In genomic region chr18:68735498-68736343, GRCh38 we compare ENCODE assay signal across 8 cellular contexts. TPM values are rescaled to one million over a fixed set of nuclear protein-coding genes. Genes with fewer than 3 reads are reported as not detected.
A peak's percentile ranks its signal among the peaks of the same experiment; 100 is the strongest.
DNase-seq lines count a peak whose midpoint lies in the region; ATAC-seq and TF ChIP-seq lines count a peak whose summit lies in the region.

No MANE protein-coding gene starts in this region.

- no peaks in the 10 kb centered on the region for H4K20me1 ChIP-seq in smooth muscle cell (ENCODE audit: low read depth)

- peak; percentile 89 for TF ChIP-seq CTCF in VCaP (conservative IDR thresholded peaks at IDR 0.05)
- peak; percentile 31 to 73 (median 66) for TF ChIP-seq CTCF in heart left ventricle (IDR thresholded peaks at IDR 0.05)
- peak; percentile 85 for TF ChIP-seq CTCF in smooth muscle cell (IDR thresholded peaks at IDR 0.05; ENCODE audit: borderline replicate concordance, insufficient read depth, poor library complexity, severe bottlenecking)

- H3K27me3 ChIP-seq in heart left ventricle (no peaks in the 10 kb centered on the region), smooth muscle cell (ENCODE audit: low read depth) (no peaks in the 10 kb centered on the region)

- no peaks in the 10 kb centered on the region for H3F3A ChIP-seq in smooth muscle cell (ENCODE audit: low read depth)

- H3K36me3 ChIP-seq in heart left ventricle (no peaks in the 10 kb centered on the region), smooth muscle cell (ENCODE audit: low read depth) (no peaks in the 10 kb centered on the region)

- DNase-seq in AG08396 (ENCODE audit: low spot score) (peak; percentile 49), NCI-H1092 treated with DMSO at 0.1 percent for 48 hours (lab: John Stamatoyannopoulos, UW) (peak; percentile 62), heart left ventricle (no peak), smooth muscle cell (lab: John Stamatoyannopoulos, UW; ENCODE audit: unreplicated experiment) (no peak), KG1 (lab: John Stamatoyannopoulos, UW) (no peak)

- no peak overlapping the region for H3K4me3 ChIP-seq in heart left ventricle
- H3K4me3 ChIP-seq in smooth muscle cell = no peak overlapping the region

- ATAC-seq in GM18499 (IDR thresholded peaks at IDR 0.05; ENCODE audit: insufficient read depth, unreplicated experiment) (peak; percentile 69), HG02763 (IDR thresholded peaks at IDR 0.05; ENCODE audit: unreplicated experiment) (peak; percentile 81), heart left ventricle (peak in 2 of 4 donors; percentile 53 to 60)

- intact Hi-C loops in heart left ventricle (cut with DNase I) = loop anchor here in 2 of 10 donors (5.0 to 10.0 kb wide), 2 partner anchors 1518 to 1521 kb away; no protein-coding TSS in a partner anchor

- TF ChIP-seq POLR2A in heart left ventricle (IDR thresholded peaks at IDR 0.05) = no peak

- WGBS in heart left ventricle, 4 donors = 32 to 42% (median 37%) methylated on average over 3 of the region's 3 CpGs
- WGBS in smooth muscle cell (ENCODE audit: low lambda C conversion rate) = 48% methylated on average over 3 of the region's 3 CpGs

- H3K4me2 ChIP-seq in smooth muscle cell = peak overlapping the region; percentile 13

- H3K4me1 ChIP-seq in heart left ventricle (peaks cover 0 to 6% (median 0%) of the 10 kb centered on the region in 12 donors), smooth muscle cell (ENCODE audit: low read depth) (peaks cover 4% of the 10 kb centered on the region)

- H3K27ac ChIP-seq in VCaP (no peak overlapping the region), heart left ventricle (no peak overlapping the region), smooth muscle cell (ENCODE audit: low read depth) (no peak overlapping the region)

- no peak overlapping the region for H2AFZ ChIP-seq in smooth muscle cell (ENCODE audit: low read depth)

- H3K9me3 ChIP-seq in heart left ventricle = no peaks in the 10 kb centered on the region
- H3K9me3 ChIP-seq in smooth muscle cell (replicated peaks; ENCODE audit: low read depth) = no peaks in the 10 kb centered on the region

- no peak overlapping the region for H3K9ac ChIP-seq in smooth muscle cell (ENCODE audit: low read depth)

- no peaks in the 10 kb centered on the region for H3K79me2 ChIP-seq in smooth muscle cell (ENCODE audit: low read depth)

RNA-seq across cellular contexts. Expression of gene TMX3, which starts 20.8 kb away (rescaled TPM):
- total RNA-seq in heart left ventricle (10 to 100 TPM; 20.0 to 39.0 (median 31.7) TPM), smooth muscle cell (55.5 and 71.2 TPM in 2 replicates)
- polyA plus RNA-seq in heart left ventricle (10 to 100 TPM; 13.0 to 25.3 TPM), smooth muscle cell (23.0 and 25.2 TPM in 2 replicates)

Comparison
In these comparisons a context has a peak if more than half of its experiments do, and no peak if none do; other contexts are left out.
1. DNase-seq: peak in AG08396 (single experiment) and NCI-H1092 treated with DMSO at 0.1 percent for 48 hours (single experiment); none in heart left ventricle (0 of 5), smooth muscle cell (single experiment) and KG1 (single experiment).
2. Peak in every context shown above with its lines, with median percentiles within 50 percentile points of each other: CTCF ChIP-seq.